In the genomic region with DNA sequence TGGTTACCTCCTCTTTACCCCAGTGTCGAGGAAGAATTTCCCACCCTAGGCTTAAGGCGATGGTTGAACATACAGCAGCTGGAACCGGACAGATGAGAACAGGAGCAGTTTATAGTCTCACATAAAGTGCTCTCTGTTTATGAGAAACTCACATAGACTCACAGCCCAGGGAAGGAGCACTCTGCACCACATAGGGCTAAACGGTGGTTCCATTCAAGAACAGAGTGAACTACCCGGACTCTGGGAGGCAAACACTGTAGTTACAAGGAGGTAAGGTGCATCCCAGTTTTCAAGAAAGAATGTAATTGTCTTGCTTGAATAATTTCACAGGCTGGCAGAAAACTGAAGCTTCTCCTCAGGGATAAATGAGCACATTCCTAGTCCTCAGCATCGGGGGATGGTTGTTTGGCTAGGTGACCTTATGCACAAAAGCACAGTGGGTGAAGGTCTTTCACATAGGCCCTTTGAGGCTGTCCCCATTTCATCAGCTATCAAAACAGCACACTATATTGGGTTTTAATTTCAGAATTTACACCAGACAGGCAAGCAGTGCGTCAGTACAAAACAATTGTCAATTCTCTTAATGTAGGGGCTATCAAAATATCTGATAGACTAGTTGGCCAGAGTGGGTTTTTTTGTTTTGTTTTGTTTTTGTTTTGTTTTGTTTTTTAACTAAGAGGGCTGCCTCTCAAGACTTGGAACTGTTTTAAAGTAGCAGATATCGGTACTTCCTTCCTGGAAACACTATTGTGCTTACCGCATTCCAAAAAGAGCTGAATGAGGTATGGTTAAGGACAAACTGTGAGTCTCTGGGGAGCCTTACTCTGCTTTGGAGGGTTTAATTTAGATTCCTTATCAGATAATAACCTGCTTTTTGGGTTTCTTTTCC, we compare ENCODE assay signal across 14 cellular contexts.
DNase-seq lines count a peak whose midpoint lies in the region; ATAC-seq lines count a peak whose summit lies in the region.
"Had no signal": no experiment of that assay in that cellular context is flagged by ENCODE, and none has a peak within 500 bp of the region (broad histone marks: within the 10 kb centered on the region; RNA-seq: fewer than 3 reads in every experiment).

No MANE protein-coding gene starts in this region.

- 57% methylated on average over 9 of the region's 9 CpGs for WGBS in ectodermal cell, 2 experiments
- WGBS in trophoblast cell (ENCODE audit: extremely low coverage, insufficient coverage, insufficient read length): no CpG with 5 or more reads among the region's 9 CpGs

- no peaks in the 10 kb centered on the region for H3K36me3 Mint-ChIP-seq in activated T-cell treated with anti-CD3 and anti-CD28 coated beads, Interleukin-2, amount 50 U/mL, for 24 hours (ENCODE audit: low read depth)

- H2AFZ ChIP-seq in trophoblast cell (ENCODE audit: insufficient read depth, low read length, poor library complexity): no peak overlapping the region

- H4K91ac ChIP-seq in trophoblast cell (ENCODE audit: low read depth, low read length): no peak overlapping the region

- no peak overlapping the region for H3K9ac ChIP-seq in trophoblast cell (ENCODE audit: low read length)

- DNase-seq in H7: peak; percentile 20
- peak; percentile 29 for DNase-seq in left kidney (ENCODE audit: low read depth, low spot score)
- no peak for DNase-seq in trophoblast cell
- no peak for DNase-seq in activated T-cell treated with anti-CD3 and anti-CD28 coated beads, Interleukin-2, amount 50 U/mL, for 24 hours
- DNase-seq in A172 (ENCODE audit: low spot score): no peak
- DNase-seq: COR-L47, DMS153, KBM-7, NCI-H1436, NCI-H2029 treated with DMSO at 0.1 percent for 48 hours, NCI-H510A treated with DMSO at 0.1 percent for 48 hours had no signal

- no peak overlapping the region for H3K4me3 ChIP-seq in H7 (ENCODE audit: insufficient read depth, low read depth, low read length)
- no peak overlapping the region for H3K4me3 ChIP-seq in ectodermal cell (ENCODE audit: insufficient read depth, low read depth, low read length)
- H3K4me3 ChIP-seq in trophoblast cell (ENCODE audit: low read depth, low read length): no peak overlapping the region
- H3K4me3 ChIP-seq: SJSA1 had no signal

- H3K4me1 Mint-ChIP-seq in activated T-cell treated with anti-CD3 and anti-CD28 coated beads, Interleukin-2, amount 50 U/mL, for 24 hours (ENCODE audit: low read depth): no peaks in the 10 kb centered on the region

- no peak overlapping the region for H2BK120ac ChIP-seq in trophoblast cell (ENCODE audit: insufficient read depth, low read length, poor library complexity)

- H4K12ac ChIP-seq in trophoblast cell (ENCODE audit: low read depth, low read length): no peak overlapping the region

- no peak overlapping the region for H2AK5ac ChIP-seq in trophoblast cell (ENCODE audit: low read length)

- H3K4ac ChIP-seq in trophoblast cell (ENCODE audit: low read depth, low read length): no peak overlapping the region

- no peak overlapping the region for H3K14ac ChIP-seq in trophoblast cell (ENCODE audit: low read length)

- peaks cover 30% of the 10 kb centered on the region for H3K9me3 Mint-ChIP-seq in activated T-cell treated with anti-CD3 and anti-CD28 coated beads, Interleukin-2, amount 50 U/mL, for 24 hours

- no peaks in the 10 kb centered on the region for H3K27me3 Mint-ChIP-seq in activated T-cell treated with anti-CD3 and anti-CD28 coated beads, Interleukin-2, amount 50 U/mL, for 24 hours

- no peak overlapping the region for H3K23ac ChIP-seq in trophoblast cell (ENCODE audit: low read length)

- no peaks in the 10 kb centered on the region for H3K79me1 ChIP-seq in trophoblast cell (ENCODE audit: low read length)

- no peak overlapping the region for H4K8ac ChIP-seq in trophoblast cell (ENCODE audit: low read depth, low read length)

- H3K4me3 Mint-ChIP-seq in activated T-cell treated with anti-CD3 and anti-CD28 coated beads, Interleukin-2, amount 50 U/mL, for 24 hours: no peak overlapping the region

- H3K4me2 ChIP-seq in trophoblast cell (ENCODE audit: low read length): peak overlapping the region; percentile 34

- no peak overlapping the region for H3K27ac Mint-ChIP-seq in activated T-cell treated with anti-CD3 and anti-CD28 coated beads, Interleukin-2, amount 50 U/mL, for 24 hours

- H3K4me1 ChIP-seq in ectodermal cell (ENCODE audit: control insufficient read depth, insufficient read depth, low read length) (peaks cover 23% of the 10 kb centered on the region), trophoblast cell (ENCODE audit: control insufficient read depth in 1 of 2, insufficient read depth in 2 of 2, low read length in 2 of 2) (peaks cover 0 to 5% of the 10 kb centered on the region in 2 experiments)
- H3K4me1 ChIP-seq: SJSA1 had no signal

- no peak for ATAC-seq in HG02885 (IDR thresholded peaks at IDR 0.05; ENCODE audit: poor library complexity, unreplicated experiment)

- no peak overlapping the region for H3K18ac ChIP-seq in trophoblast cell (ENCODE audit: low read length)

- no peak overlapping the region for H2BK5ac ChIP-seq in trophoblast cell (ENCODE audit: low read depth, low read length, poor library complexity)

- H3K36me3 ChIP-seq in H7 (replicated peaks; ENCODE audit: control insufficient read depth, insufficient read depth, low read length): no peaks in the 10 kb centered on the region
- no peaks in the 10 kb centered on the region for H3K36me3 ChIP-seq in ectodermal cell (ENCODE audit: control insufficient read depth, insufficient read depth, low read length)
- no peaks in the 10 kb centered on the region for H3K36me3 ChIP-seq in trophoblast cell (ENCODE audit: control insufficient read depth in 1 of 2, insufficient read depth in 2 of 2, low read length in 2 of 2)
- H3K36me3 ChIP-seq: SJSA1 had no signal

- H2BK12ac ChIP-seq in trophoblast cell (ENCODE audit: low read length): no peak overlapping the region

- no peaks in the 10 kb centered on the region for H3K79me2 ChIP-seq in trophoblast cell (ENCODE audit: control insufficient read depth, insufficient read depth, low read length, poor library complexity)

- no peaks in the 10 kb centered on the region for H3K27me3 ChIP-seq in H7 (ENCODE audit: control insufficient read depth, insufficient read depth, low read length)
- H3K27me3 ChIP-seq in ectodermal cell (ENCODE audit: control insufficient read depth, insufficient read depth, low read length, poor library complexity, severe bottlenecking): no peaks in the 10 kb centered on the region
- no peaks in the 10 kb centered on the region for H3K27me3 ChIP-seq in trophoblast cell (ENCODE audit: insufficient read depth, low read length)
- H3K27me3 ChIP-seq: SJSA1 had no signal

- peak overlapping the region; percentile 87 for H3K27ac ChIP-seq in ectodermal cell (ENCODE audit: insufficient read depth, low read depth, low read length, poor library complexity, severe bottlenecking)
- H3K27ac ChIP-seq in trophoblast cell (ENCODE audit: low read depth, low read length): no peak overlapping the region
- H3K27ac ChIP-seq: SJSA1 had no signal

- H3K9me3 ChIP-seq in ectodermal cell (ENCODE audit: control insufficient read depth, low read length) (no peaks in the 10 kb centered on the region), trophoblast cell (ENCODE audit: insufficient read depth, low read depth, low read length) (no peaks in the 10 kb centered on the region)
- H3K9me3 ChIP-seq: SJSA1 had no signal

Comparison
In these comparisons a context has a peak if more than half of its experiments do, and no peak if none do; other contexts are left out.
1. DNase-seq: peak in H7 (single experiment) and left kidney (single experiment); none in trophoblast cell (0 of 2), activated T-cell treated with anti-CD3 and anti-CD28 coated beads, Interleukin-2, amount 50 U/mL, for 24 hours (single experiment) and A172 (single experiment).